In genomic region chr14:66530526-66530925, GRCh38 we compare ENCODE assay signal across 18 cellular contexts. TPM values are rescaled to one million over a fixed set of nuclear protein-coding genes. Genes with fewer than 3 reads are reported as not detected.
"Had no signal": no experiment of that assay in that cellular context is flagged by ENCODE, and none has a peak within 500 bp of the region (broad histone marks: within the 10 kb centered on the region; RNA-seq: fewer than 3 reads in every experiment).

No MANE protein-coding gene starts in this region.

- DNase-seq: activated CD4-positive, alpha-beta T cell treated with anti-CD3 and anti-CD28 coated beads for 48 hours; activated CD8-positive, alpha-beta T cell treated with anti-CD3 and anti-CD28 coated beads, Interleukin-2, amount 10 ng/mL, durations not matched to agents 7 days and 5 days; activated naive CD4-positive, alpha-beta T cell treated with anti-CD3 and anti-CD28 coated beads, Interleukin-2, amount 10 ng/mL, durations not matched to agents 7 days and 5 days; activated naive CD8-positive, alpha-beta T cell treated with anti-CD3 and anti-CD28 coated beads, Interleukin-2, amount 50 U/mL, for 24 hours; activated T-cell treated with anti-CD3 and anti-CD28 coated beads, Interleukin-2, amount 50 U/mL, for 4 hours; cerebellar nuclear complex; cortex of kidney; left ventricle myocardium inferior; naive thymus-derived CD8-positive, alpha-beta T cell; nucleus accumbens; retina; T1000; trophoblast cell had no signal

- H3K36me3 ChIP-seq: ascending aorta, esophagus muscularis mucosa, left ventricle myocardium inferior, vagina had no signal

- H3K27me3 ChIP-seq: ascending aorta, esophagus muscularis mucosa, vagina had no signal

- H3K4me3 ChIP-seq: ascending aorta, esophagus muscularis mucosa, left ventricle myocardium inferior, vagina had no signal

- H3K27ac ChIP-seq: ascending aorta, esophagus muscularis mucosa, left ventricle myocardium inferior, vagina had no signal

- FAIRE-seq: endometrium had no signal

- ATAC-seq: activated CD8-positive, alpha-beta T cell treated with anti-CD3 and anti-CD28 coated beads, Interleukin-2, amount 10 ng/mL, durations not matched to agents 7 days and 5 days; activated naive CD8-positive, alpha-beta T cell treated with anti-CD3 and anti-CD28 coated beads, Interleukin-2, amount 50 U/mL, for 24 hours; activated T-cell treated with anti-CD3 and anti-CD28 coated beads, Interleukin-2, amount 50 U/mL, for 4 hours; naive thymus-derived CD8-positive, alpha-beta T cell had no signal

- H3K9me3 ChIP-seq: esophagus muscularis mucosa, vagina had no signal

- H3K4me1 ChIP-seq: ascending aorta, esophagus muscularis mucosa, left ventricle myocardium inferior, vagina had no signal

RNA-seq across cellular contexts. Expression of gene CCDC196, which starts 44.4 kb away (rescaled TPM):
- total RNA-seq: activated CD8-positive, alpha-beta T cell treated with anti-CD3 and anti-CD28 coated beads, Interleukin-2, amount 10 ng/mL, durations not matched to agents 7 days and 5 days; activated T-cell treated with anti-CD3 and anti-CD28 coated beads, Interleukin-2, amount 50 U/mL, for 4 hours; ascending aorta; esophagus muscularis mucosa; left ventricle myocardium inferior; naive thymus-derived CD8-positive, alpha-beta T cell; T-helper 1 cell treated with Interleukin-12 subunit alpha and Interleukin-12 subunit beta and Interleukin-4 antibody, amounts not matched to agents 30 ng/mL and 1 ng/mL, for 36 hours; vagina had no signal
- polyA plus RNA-seq: naive thymus-derived CD8-positive, alpha-beta T cell had no signal
